13 cellular contexts compared by ENCODE assay signal in genomic region chr10:27819781-27820531, GRCh38.
DNase-seq lines count a peak whose midpoint lies in the region; ATAC-seq, FAIRE-seq and TF ChIP-seq lines count a peak whose summit lies in the region.
"Had no signal": no experiment of that assay in that cellular context is flagged by ENCODE, and none has a peak within 500 bp of the region (broad histone marks: within the 10 kb centered on the region; RNA-seq: fewer than 3 reads in every experiment).

No MANE protein-coding gene starts in this region.

- no peak overlapping the region for H3K4me3 Mint-ChIP-seq in activated CD8-positive, alpha-beta T cell treated with anti-CD3 and anti-CD28 coated beads, Interleukin-2, amount 10 ng/mL, durations not matched to agents 7 days and 5 days
- no peak overlapping the region for H3K4me3 Mint-ChIP-seq in activated T-helper 2 cell treated with anti-CD3 and anti-CD28 coated beads, Interferon-gamma antibody, Interleukin-2, Interleukin-4, amounts not matched to agents 10 μg/mL and 5 μg/mL and 100 μg/mL, durations not matched to agents 14 hours and 24 hours and 36 hours (ENCODE audit: low read depth)
- H3K4me3 Mint-ChIP-seq: activated CD4-positive, alpha-beta memory T cell treated with anti-CD3 and anti-CD28 coated beads for 36 hours; activated naive CD8-positive, alpha-beta T cell treated with anti-CD3 and anti-CD28 coated beads, Interleukin-2, amount 10 ng/mL, durations not matched to agents 7 days and 5 days had no signal

- no peak for TF ChIP-seq CTCF in lower lobe of right lung (IDR thresholded peaks at IDR 0.05)

- intact Hi-C loops in lower lobe of right lung (cut with DNase I): no loop called here
- intact Hi-C loops in activated T-helper 2 cell treated with anti-CD3 and anti-CD28 coated beads, Interferon-gamma antibody, Interleukin-2, Interleukin-4, amounts not matched to agents 10 μg/mL and 5 μg/mL and 100 μg/mL, durations not matched to agents 14 hours and 24 hours and 36 hours (cut with micrococcal nuclease): no loop called here

- POLR2A ChIA-PET in activated CD8-positive, alpha-beta T cell treated with anti-CD3 and anti-CD28 coated beads, Interleukin-2, amount 10 ng/mL, durations not matched to agents 7 days and 5 days (lab: Charles Lee): no interaction called here

- no peaks in the 10 kb centered on the region for H3K27me3 ChIP-seq in lower lobe of right lung (ENCODE audit: low read depth)
- H3K27me3 ChIP-seq: esophagus squamous epithelium had no signal

- H3K36me3 Mint-ChIP-seq in activated CD8-positive, alpha-beta T cell treated with anti-CD3 and anti-CD28 coated beads, Interleukin-2, amount 10 ng/mL, durations not matched to agents 7 days and 5 days (ENCODE audit: low read depth): no peaks in the 10 kb centered on the region
- no peaks in the 10 kb centered on the region for H3K36me3 Mint-ChIP-seq in activated T-helper 2 cell treated with anti-CD3 and anti-CD28 coated beads, Interferon-gamma antibody, Interleukin-2, Interleukin-4, amounts not matched to agents 10 μg/mL and 5 μg/mL and 100 μg/mL, durations not matched to agents 14 hours and 24 hours and 36 hours (ENCODE audit: low read depth)
- H3K36me3 Mint-ChIP-seq: activated CD4-positive, alpha-beta memory T cell treated with anti-CD3 and anti-CD28 coated beads for 36 hours; activated naive CD8-positive, alpha-beta T cell treated with anti-CD3 and anti-CD28 coated beads, Interleukin-2, amount 10 ng/mL, durations not matched to agents 7 days and 5 days had no signal

- no peak overlapping the region for H3K4me3 ChIP-seq in lower lobe of right lung
- H3K4me3 ChIP-seq: esophagus squamous epithelium had no signal

- peaks cover 4% of the 10 kb centered on the region for H3K27me3 Mint-ChIP-seq in activated CD8-positive, alpha-beta T cell treated with anti-CD3 and anti-CD28 coated beads, Interleukin-2, amount 10 ng/mL, durations not matched to agents 7 days and 5 days (ENCODE audit: low read depth)
- no peaks in the 10 kb centered on the region for H3K27me3 Mint-ChIP-seq in activated T-helper 2 cell treated with anti-CD3 and anti-CD28 coated beads, Interferon-gamma antibody, Interleukin-2, Interleukin-4, amounts not matched to agents 10 μg/mL and 5 μg/mL and 100 μg/mL, durations not matched to agents 14 hours and 24 hours and 36 hours (ENCODE audit: low read depth)
- H3K27me3 Mint-ChIP-seq: activated naive CD8-positive, alpha-beta T cell treated with anti-CD3 and anti-CD28 coated beads, Interleukin-2, amount 10 ng/mL, durations not matched to agents 7 days and 5 days had no signal

- peak; percentile 89 to 96 for ATAC-seq in lower lobe of right lung
- ATAC-seq in activated CD8-positive, alpha-beta T cell treated with anti-CD3 and anti-CD28 coated beads, Interleukin-2, amount 10 ng/mL, durations not matched to agents 7 days and 5 days: no peak
- ATAC-seq: SK-N-SH treated with all-trans-retinoic acid at 6 μM for 48 hours had no signal

- no peak overlapping the region for H3K27ac Mint-ChIP-seq in activated CD8-positive, alpha-beta T cell treated with anti-CD3 and anti-CD28 coated beads, Interleukin-2, amount 10 ng/mL, durations not matched to agents 7 days and 5 days
- no peak overlapping the region for H3K27ac Mint-ChIP-seq in activated T-helper 2 cell treated with anti-CD3 and anti-CD28 coated beads, Interferon-gamma antibody, Interleukin-2, Interleukin-4, amounts not matched to agents 10 μg/mL and 5 μg/mL and 100 μg/mL, durations not matched to agents 14 hours and 24 hours and 36 hours
- H3K27ac Mint-ChIP-seq: activated CD4-positive, alpha-beta memory T cell treated with anti-CD3 and anti-CD28 coated beads for 36 hours; activated naive CD8-positive, alpha-beta T cell treated with anti-CD3 and anti-CD28 coated beads, Interleukin-2, amount 10 ng/mL, durations not matched to agents 7 days and 5 days had no signal

- H3K36me3 ChIP-seq in lower lobe of right lung: no peaks in the 10 kb centered on the region
- H3K36me3 ChIP-seq: esophagus squamous epithelium had no signal

- no peaks in the 10 kb centered on the region for H3K4me1 Mint-ChIP-seq in activated CD8-positive, alpha-beta T cell treated with anti-CD3 and anti-CD28 coated beads, Interleukin-2, amount 10 ng/mL, durations not matched to agents 7 days and 5 days (ENCODE audit: low read depth)
- H3K4me1 Mint-ChIP-seq in activated T-helper 2 cell treated with anti-CD3 and anti-CD28 coated beads, Interferon-gamma antibody, Interleukin-2, Interleukin-4, amounts not matched to agents 10 μg/mL and 5 μg/mL and 100 μg/mL, durations not matched to agents 14 hours and 24 hours and 36 hours (ENCODE audit: low read depth): no peaks in the 10 kb centered on the region
- H3K4me1 Mint-ChIP-seq: activated naive CD8-positive, alpha-beta T cell treated with anti-CD3 and anti-CD28 coated beads, Interleukin-2, amount 10 ng/mL, durations not matched to agents 7 days and 5 days had no signal

- no peaks in the 10 kb centered on the region for H3K9me3 ChIP-seq in lower lobe of right lung
- H3K9me3 ChIP-seq: esophagus squamous epithelium had no signal

- no peaks in the 10 kb centered on the region for H3K9me3 Mint-ChIP-seq in activated CD8-positive, alpha-beta T cell treated with anti-CD3 and anti-CD28 coated beads, Interleukin-2, amount 10 ng/mL, durations not matched to agents 7 days and 5 days (ENCODE audit: insufficient read depth)
- H3K9me3 Mint-ChIP-seq in activated T-helper 2 cell treated with anti-CD3 and anti-CD28 coated beads, Interferon-gamma antibody, Interleukin-2, Interleukin-4, amounts not matched to agents 10 μg/mL and 5 μg/mL and 100 μg/mL, durations not matched to agents 14 hours and 24 hours and 36 hours: no peaks in the 10 kb centered on the region
- H3K9me3 Mint-ChIP-seq: activated naive CD8-positive, alpha-beta T cell treated with anti-CD3 and anti-CD28 coated beads, Interleukin-2, amount 10 ng/mL, durations not matched to agents 7 days and 5 days had no signal

- peak; percentile 16 for DNase-seq in HS-5 (ENCODE audit: low read depth)
- peak; percentile 34 for DNase-seq in dermis blood vessel endothelial cell
- no peak for DNase-seq in lower lobe of right lung
- peak; percentile 79 for DNase-seq in urothelium cell line (ENCODE audit: low spot score)
- no peak for DNase-seq in activated CD8-positive, alpha-beta T cell treated with anti-CD3 and anti-CD28 coated beads, Interleukin-2, amount 10 ng/mL, durations not matched to agents 7 days and 5 days
- no peak for DNase-seq in activated T-helper 2 cell treated with anti-CD3 and anti-CD28 coated beads, Interferon-gamma antibody, Interleukin-2, Interleukin-4, amounts not matched to agents 10 μg/mL and 5 μg/mL and 100 μg/mL, durations not matched to agents 14 hours and 24 hours and 36 hours (ENCODE audit: low spot score)
- no peak for DNase-seq in activated gamma-delta T cell (lab: John Stamatoyannopoulos, UW)
- DNase-seq: activated CD4-positive, alpha-beta memory T cell treated with anti-CD3 and anti-CD28 coated beads for 36 hours; activated naive CD8-positive, alpha-beta T cell treated with anti-CD3 and anti-CD28 coated beads, Interleukin-2, amount 10 ng/mL, durations not matched to agents 7 days and 5 days; esophagus squamous epithelium; NCI-H2171 treated with DMSO at 0.1 percent for 48 hours; stimulated activated naive CD4-positive, alpha-beta T cell treated with Interleukin-2 at 50 U/mL for 16 hours had no signal

- CTCF ChIA-PET in activated CD8-positive, alpha-beta T cell treated with anti-CD3 and anti-CD28 coated beads, Interleukin-2, amount 10 ng/mL, durations not matched to agents 7 days and 5 days (lab: Charles Lee): no interaction called here

- H3K4me1 ChIP-seq in lower lobe of right lung: peaks cover 5% of the 10 kb centered on the region

- no peak overlapping the region for H3K27ac ChIP-seq in lower lobe of right lung
- H3K27ac ChIP-seq: esophagus squamous epithelium had no signal

- FAIRE-seq in urothelium cell line (lab: Jason Lieb, UNC): no peak

Comparison
In these comparisons a context has a peak if more than half of its experiments do, and no peak if none do; other contexts are left out.
1. DNase-seq: peak in HS-5 (single experiment), dermis blood vessel endothelial cell (single experiment) and urothelium cell line (single experiment); none in lower lobe of right lung (single experiment), activated CD8-positive, alpha-beta T cell treated with anti-CD3 and anti-CD28 coated beads, Interleukin-2, amount 10 ng/mL, durations not matched to agents 7 days and 5 days (single experiment), activated T-helper 2 cell treated with anti-CD3 and anti-CD28 coated beads, Interferon-gamma antibody, Interleukin-2, Interleukin-4, amounts not matched to agents 10 μg/mL and 5 μg/mL and 100 μg/mL, durations not matched to agents 14 hours and 24 hours and 36 hours (single experiment) and activated gamma-delta T cell (single experiment).